ENCODE assay signal across 19 cellular contexts in the genomic region with DNA sequence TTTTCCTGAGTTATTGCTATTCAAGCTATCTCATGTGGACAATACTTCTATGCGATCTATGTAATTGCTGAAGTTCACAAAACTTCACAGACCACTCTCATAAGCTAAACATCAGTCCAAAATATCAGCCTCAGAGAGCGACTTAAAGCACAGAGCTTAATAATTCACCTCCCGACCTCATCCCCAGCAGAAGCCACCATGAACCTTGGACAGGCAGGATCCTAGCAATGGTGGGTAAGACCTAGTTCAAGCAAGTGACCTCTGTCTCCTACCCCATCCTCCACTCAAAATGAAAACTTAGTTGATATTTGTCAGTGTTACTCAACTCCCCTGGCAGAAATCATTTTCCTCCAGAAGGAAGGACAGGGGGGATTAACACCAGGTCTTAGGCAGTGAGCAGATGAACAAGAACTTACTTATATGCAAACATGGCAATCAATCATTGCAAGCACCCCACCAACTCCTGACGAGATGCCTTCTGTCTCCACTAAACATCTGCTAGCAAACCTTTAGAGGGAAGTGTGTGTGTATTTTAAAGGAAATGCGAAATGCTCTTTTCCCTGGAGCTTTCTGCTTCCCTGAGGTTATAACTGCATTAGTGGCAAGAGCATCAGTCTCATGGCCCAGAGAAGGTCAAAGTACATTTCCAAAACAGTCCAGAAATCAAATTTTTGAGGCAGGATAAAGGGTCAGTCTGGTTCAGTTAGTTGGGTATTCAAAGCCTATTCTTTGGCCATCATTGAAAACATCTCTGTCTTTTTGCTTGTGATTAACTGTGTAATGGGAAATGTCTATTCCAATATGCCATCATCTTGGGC.
"Had no signal": no experiment of that assay in that cellular context is flagged by ENCODE, and none has a peak within 500 bp of the region (broad histone marks: within the 10 kb centered on the region; RNA-seq: fewer than 3 reads in every experiment).

No MANE protein-coding gene starts in this region.

- H3K27ac ChIP-seq: psoas muscle, suprapubic skin, upper lobe of right lung had no signal

- H3K27ac Mint-ChIP-seq: activated T-helper 17 cell treated with anti-CD3 and anti-CD28 coated beads, Interleukin-2, amount 50 U/mL, for 72 hours; endodermal cell; T-helper 1 cell treated with Interleukin-12 subunit alpha and Interleukin-12 subunit beta and Interleukin-4 antibody, amounts not matched to agents 30 μg/mL and 1 μg/mL, for 36 hours had no signal

- DNase-seq: activated CD4-positive, alpha-beta T cell treated with anti-CD3 and anti-CD28 coated beads, Interleukin-2, amount 50 U/mL, for 1 hour; activated CD4-positive, CD25-positive, alpha-beta regulatory T cell; activated naive CD4-positive, alpha-beta T cell treated with anti-CD3 and anti-CD28 coated beads, Interleukin-2, amount 50 U/mL, for 16 hours; activated T-cell treated with anti-CD3 and anti-CD28 coated beads for 4 hours; endodermal cell; erythroblast; hypothalamus; mammary epithelial cell; mucosa of descending colon; psoas muscle; stimulated activated CD4-positive, alpha-beta T cell treated with anti-CD3 and anti-CD28 coated beads, Interleukin-12 subunit alpha, Interleukin-12 subunit beta, amount 100 ng/mL, for 4 hours; stimulated activated CD4-positive, alpha-beta T cell treated with anti-CD3 and anti-CD28 coated beads, Interleukin-2, amount 100 ng/mL, for 48 hours; stimulated activated naive CD4-positive, alpha-beta T cell treated with Interleukin-2 at 50 U/mL for 16 hours; upper lobe of right lung had no signal

- H3K4me1 ChIP-seq: adrenal gland, upper lobe of right lung had no signal

- H3K4me3 Mint-ChIP-seq: activated T-helper 17 cell treated with anti-CD3 and anti-CD28 coated beads, Interleukin-2, amount 50 U/mL, for 72 hours; endodermal cell; nephron; T-helper 1 cell treated with Interleukin-12 subunit alpha and Interleukin-12 subunit beta and Interleukin-4 antibody, amounts not matched to agents 30 μg/mL and 1 μg/mL, for 36 hours had no signal

- H3K9me3 ChIP-seq: adrenal gland, mucosa of descending colon, psoas muscle, suprapubic skin, upper lobe of right lung had no signal

- H3K4me3 ChIP-seq: adrenal gland, mucosa of descending colon, psoas muscle, suprapubic skin, upper lobe of right lung had no signal

- H3K27me3 Mint-ChIP-seq: activated T-helper 17 cell treated with anti-CD3 and anti-CD28 coated beads, Interleukin-2, amount 50 U/mL, for 72 hours had no signal

- H3K9me3 Mint-ChIP-seq: activated T-helper 17 cell treated with anti-CD3 and anti-CD28 coated beads, Interleukin-2, amount 50 U/mL, for 72 hours; endodermal cell; nephron; T-helper 1 cell treated with Interleukin-12 subunit alpha and Interleukin-12 subunit beta and Interleukin-4 antibody, amounts not matched to agents 30 μg/mL and 1 μg/mL, for 36 hours had no signal

- H3K4me1 Mint-ChIP-seq: nephron had no signal

- H3K27me3 ChIP-seq: adrenal gland, suprapubic skin, upper lobe of right lung had no signal

- H3K36me3 ChIP-seq: adrenal gland, suprapubic skin, upper lobe of right lung had no signal
